18 cellular contexts compared by ENCODE assay signal in the genomic region with DNA sequence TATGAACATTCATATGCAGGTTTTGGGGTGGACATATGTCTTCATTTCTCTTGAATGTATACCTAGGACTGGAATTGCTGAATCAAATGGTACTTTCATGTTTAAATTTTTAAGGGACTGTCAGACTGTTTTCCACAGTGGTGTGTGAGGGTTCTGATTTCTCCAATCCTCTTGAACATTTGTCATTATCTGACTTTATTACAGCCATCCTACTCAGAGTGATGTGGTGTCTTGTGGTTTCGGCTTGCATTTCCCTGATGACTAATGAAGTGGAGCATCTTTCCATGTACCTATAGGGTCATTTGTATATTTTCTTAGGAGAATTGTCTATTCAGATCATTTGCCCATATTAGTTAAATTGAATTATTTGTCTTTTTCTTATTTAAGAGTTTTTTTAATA. TPM values are rescaled to one million over a fixed set of nuclear protein-coding genes. Genes with fewer than 3 reads are reported as not detected.
DNase-seq lines count a peak whose midpoint lies in the region; ATAC-seq and TF ChIP-seq lines count a peak whose summit lies in the region.
"Had no signal": no experiment of that assay in that cellular context is flagged by ENCODE, and none has a peak within 500 bp of the region (broad histone marks: within the 10 kb centered on the region; RNA-seq: fewer than 3 reads in every experiment).

No MANE protein-coding gene starts in this region.

- BruUV-seq in PC-3 (replicated peaks; lab: Mats Ljungman, UMichigan) (no TSS peak), mammary epithelial cell (replicated peaks; lab: Mats Ljungman, UMichigan) (no TSS peak)

- H3K27me3 Mint-ChIP-seq in stimulated activated naive CD8-positive, alpha-beta T cell treated with anti-CD3 and anti-CD28 coated beads, Interleukin-15, Interleukin-2, amounts not matched to agents 100 ng/mL and 50 ng/mL, for 24 hours = no peaks in the 10 kb centered on the region
- H3K27me3 Mint-ChIP-seq: central memory CD8-positive, alpha-beta T cell; stimulated activated memory B cell treated with anti-CD40 and anti-IgM and Interleukin-4, amounts not matched to agents 10 μg/mL and 1 μg/mL and 100 μg/mL, for 72 hours had no signal

- H3K4me3 ChIP-seq in PC-3 (ENCODE audit: low read length) (no peak overlapping the region), mammary epithelial cell (replicated peaks in 1 of 3; ENCODE audit: insufficient read depth in 1 of 3, low read depth in 2 of 3, low read length in 3 of 3) (no peak overlapping the region)
- H3K4me3 ChIP-seq: hepatocyte, vagina had no signal

- peak overlapping the region; percentile 3 for H3K4me3 Mint-ChIP-seq in stimulated activated naive CD8-positive, alpha-beta T cell treated with anti-CD3 and anti-CD28 coated beads, Interleukin-15, Interleukin-2, amounts not matched to agents 100 ng/mL and 50 ng/mL, for 24 hours
- H3K4me3 Mint-ChIP-seq: central memory CD8-positive, alpha-beta T cell; nephron; stimulated activated memory B cell treated with anti-CD40 and anti-IgM and Interleukin-4, amounts not matched to agents 10 μg/mL and 1 μg/mL and 100 μg/mL, for 72 hours had no signal

- no peak overlapping the region for H2AFZ ChIP-seq in PC-3 (ENCODE audit: low read length)
- no peak overlapping the region for H2AFZ ChIP-seq in mammary epithelial cell (ENCODE audit: low read depth, low read length)
- H2AFZ ChIP-seq: hepatocyte had no signal

- peaks cover 5% of the 10 kb centered on the region for H3K36me3 Mint-ChIP-seq in stimulated activated naive CD8-positive, alpha-beta T cell treated with anti-CD3 and anti-CD28 coated beads, Interleukin-15, Interleukin-2, amounts not matched to agents 100 ng/mL and 50 ng/mL, for 24 hours (ENCODE audit: low read depth)
- H3K36me3 Mint-ChIP-seq: stimulated activated memory B cell treated with anti-CD40 and anti-IgM and Interleukin-4, amounts not matched to agents 10 μg/mL and 1 μg/mL and 100 μg/mL, for 72 hours had no signal

- intact Hi-C loops in PC-3 (cut with micrococcal nuclease) (no loop called here), mammary epithelial cell (cut with micrococcal nuclease) (no loop called here)

- 0% methylated on average over 1 of the region's 1 CpG for WGBS in mammary epithelial cell (ENCODE audit: low coverage, missing lambda C conversion rate)

- CTCF ChIA-PET in PC-3 (lab: Charles Lee) = no interaction called here
- CTCF ChIA-PET in mammary epithelial cell (lab: Charles Lee; ENCODE audit: low non-redundant PET) = no interaction called here

- peaks cover 60% of the 10 kb centered on the region for H3K4me1 Mint-ChIP-seq in stimulated activated naive CD8-positive, alpha-beta T cell treated with anti-CD3 and anti-CD28 coated beads, Interleukin-15, Interleukin-2, amounts not matched to agents 100 ng/mL and 50 ng/mL, for 24 hours (ENCODE audit: low read depth)
- H3K4me1 Mint-ChIP-seq: central memory CD8-positive, alpha-beta T cell had no signal

- H3K36me3 ChIP-seq in PC-3 (ENCODE audit: low read depth, low read length) (no peaks in the 10 kb centered on the region), mammary epithelial cell (ENCODE audit: insufficient read depth, low read length) (no peaks in the 10 kb centered on the region)
- H3K36me3 ChIP-seq: vagina had no signal

- H4K20me1 ChIP-seq in PC-3 (ENCODE audit: low read length) (no peaks in the 10 kb centered on the region), mammary epithelial cell (ENCODE audit: insufficient read depth, low read length) (no peaks in the 10 kb centered on the region)

- in situ Hi-C loops in mammary epithelial cell (cut with MboI; ENCODE audit: low sequenced_read_pairs in 2 of 2) = no loop called here

- H3K27ac Mint-ChIP-seq in stimulated activated naive CD8-positive, alpha-beta T cell treated with anti-CD3 and anti-CD28 coated beads, Interleukin-15, Interleukin-2, amounts not matched to agents 100 ng/mL and 50 ng/mL, for 24 hours = peak overlapping the region; percentile 91
- H3K27ac Mint-ChIP-seq: nephron; stimulated activated memory B cell treated with anti-CD40 and anti-IgM and Interleukin-4, amounts not matched to agents 10 μg/mL and 1 μg/mL and 100 μg/mL, for 72 hours had no signal

- no peak for TF ChIP-seq CTCF in PC-3 (conservative IDR thresholded peaks at IDR 0.05; ENCODE audit: low read depth, low read length)
- no peak for TF ChIP-seq CTCF in mammary epithelial cell (conservative IDR thresholded peaks at IDR 0.05 in 1 of 2, IDR thresholded peaks at IDR 0.05 in 1 of 2; ENCODE audit: extremely low read depth in 1 of 2, insufficient read depth in 1 of 2, low read depth in 1 of 2, low read length in 2 of 2)

- no peaks in the 10 kb centered on the region for H3F3A ChIP-seq in PC-3 (ENCODE audit: low read length, unreplicated experiment)

- DNase-seq in stimulated activated CD4-positive, alpha-beta T cell treated with anti-CD3 and anti-CD28 coated beads, Interleukin-4, amount 100 ng/mL, for 24 hours = peak; percentile 30
- no peak for DNase-seq in stimulated activated CD4-positive, alpha-beta T cell treated with anti-CD3 and anti-CD28 coated beads, Interleukin-4, amount 100 ng/mL, for 1 hour
- DNase-seq in PC-3 (peak; percentile 90), mammary epithelial cell (peak; percentile 80), left lobe of liver (ENCODE audit: low spot score) (no peak), UCSD-AML1 (lab: John Stamatoyannopoulos, UW; ENCODE audit: unreplicated experiment) (no peak)
- DNase-seq: activated CD4-positive, CD25-positive, alpha-beta regulatory T cell treated with anti-CD3 and anti-CD28 coated beads, Interleukin-2, amount 50 U/mL, for 72 hours; activated gamma-delta T cell treated with Interleukin-2 at 50 U/mL for 16 hours; DND-41; NCI-H1048 had no signal

- no peaks in the 10 kb centered on the region for H3K9me2 ChIP-seq in PC-3 (replicated peaks; ENCODE audit: low read length)

- no peaks in the 10 kb centered on the region for H3K9me3 ChIP-seq in PC-3 (ENCODE audit: low read length)
- H3K9me3 ChIP-seq in mammary epithelial cell (replicated peaks; ENCODE audit: insufficient read depth, low read length) = no peaks in the 10 kb centered on the region
- H3K9me3 ChIP-seq: vagina had no signal

- dilution Hi-C loops in mammary epithelial cell (cut with HindIII; ENCODE audit: low sequenced_read_pairs) = no loop called here

- H3K4me2 ChIP-seq in PC-3 (ENCODE audit: low read length) (peak overlapping the region; percentile 4; the same call in 1 of the 2 replicates), mammary epithelial cell (ENCODE audit: insufficient read depth, low read depth, low read length) (no peak overlapping the region)
- H3K4me2 ChIP-seq: hepatocyte had no signal

- H3K9ac ChIP-seq in PC-3 (ENCODE audit: low read length) (no peak overlapping the region), mammary epithelial cell (ENCODE audit: insufficient read depth, low read length) (no peak overlapping the region)

- H3K27ac ChIP-seq in PC-3 (ENCODE audit: low read length) (0 out of 2 replicates have a peak overlapping the region, but pooled peaks have one; percentile 0), mammary epithelial cell (ENCODE audit: insufficient read depth, low read depth, low read length) (no peak overlapping the region)
- H3K27ac ChIP-seq: C4-2B, hepatocyte, vagina had no signal

- peaks cover 10% of the 10 kb centered on the region for H3K4me1 ChIP-seq in PC-3 (ENCODE audit: insufficient read depth, low read length)
- H3K4me1 ChIP-seq in mammary epithelial cell (ENCODE audit: insufficient read depth, low read length) = peaks cover 19% of the 10 kb centered on the region
- H3K4me1 ChIP-seq: vagina had no signal

- H3K79me2 ChIP-seq in PC-3 (ENCODE audit: low read length) = no peaks in the 10 kb centered on the region
- H3K79me2 ChIP-seq in mammary epithelial cell (ENCODE audit: insufficient read depth, low read length) = no peaks in the 10 kb centered on the region
- H3K79me2 ChIP-seq: hepatocyte had no signal

- no peaks in the 10 kb centered on the region for H3K27me3 ChIP-seq in PC-3 (ENCODE audit: low read length)
- H3K27me3 ChIP-seq in mammary epithelial cell (ENCODE audit: insufficient read depth, low read length) = no peaks in the 10 kb centered on the region
- H3K27me3 ChIP-seq: hepatocyte, vagina had no signal

- ATAC-seq in PC-3 = peak; percentile 99
- ATAC-seq in left lobe of liver = no peak
- no peak for ATAC-seq in HG03565 (IDR thresholded peaks at IDR 0.05; ENCODE audit: unreplicated experiment)
- ATAC-seq: stimulated activated memory B cell treated with anti-CD40 and anti-IgM and Interleukin-4, amounts not matched to agents 10 μg/mL and 1 μg/mL and 100 μg/mL, for 72 hours had no signal

- no peaks in the 10 kb centered on the region for H3K9me3 Mint-ChIP-seq in stimulated activated naive CD8-positive, alpha-beta T cell treated with anti-CD3 and anti-CD28 coated beads, Interleukin-15, Interleukin-2, amounts not matched to agents 100 ng/mL and 50 ng/mL, for 24 hours
- H3K9me3 Mint-ChIP-seq: central memory CD8-positive, alpha-beta T cell; stimulated activated memory B cell treated with anti-CD40 and anti-IgM and Interleukin-4, amounts not matched to agents 10 μg/mL and 1 μg/mL and 100 μg/mL, for 72 hours had no signal

- POLR2A ChIA-PET in PC-3 (lab: Charles Lee; ENCODE audit: unreplicated experiment) = no interaction called here

RNA-seq across cellular contexts. Expression of a gene that starts 35.4 kb away (rescaled TPM):
- total RNA-seq in PC-3 (2014; rRNA removed) = 23.3 and 26.6 TPM in 2 replicates
- total RNA-seq in mammary epithelial cell = 10 to 100 TPM; 27.5 to 42.2 TPM
- 6.9 TPM for polyA plus RNA-seq in mammary epithelial cell
- 24.4 TPM for polyA minus RNA-seq in mammary epithelial cell
- 13.7 TPM for total RNA-seq in left lobe of liver

Comparison
In these comparisons a context has a peak if more than half of its experiments do, and no peak if none do; other contexts are left out.
1. DNase-seq: peak in stimulated activated CD4-positive, alpha-beta T cell treated with anti-CD3 and anti-CD28 coated beads, Interleukin-4, amount 100 ng/mL, for 24 hours (single experiment), PC-3 (single experiment) and mammary epithelial cell (single experiment); none in stimulated activated CD4-positive, alpha-beta T cell treated with anti-CD3 and anti-CD28 coated beads, Interleukin-4, amount 100 ng/mL, for 1 hour (single experiment), left lobe of liver (single experiment) and UCSD-AML1 (single experiment).